In genomic region chr20:16596991-16597390, GRCh38 we compare ENCODE assay signal across 18 cellular contexts.
"Had no signal": no experiment of that assay in that cellular context is flagged by ENCODE, and none has a peak within 500 bp of the region (broad histone marks: within the 10 kb centered on the region; RNA-seq: fewer than 3 reads in every experiment).

No MANE protein-coding gene starts in this region.

- H3K4me3 Mint-ChIP-seq: IgD-negative memory B cell had no signal

- H3K4me1 Mint-ChIP-seq: IgD-negative memory B cell had no signal

- H3K36me3 Mint-ChIP-seq: IgD-negative memory B cell had no signal

- H3K27ac Mint-ChIP-seq: IgD-negative memory B cell had no signal

- ATAC-seq: K562, SK-N-SH treated with all-trans-retinoic acid at 6 μM for 48 hours had no signal

- H3K9me3 Mint-ChIP-seq: IgD-negative memory B cell had no signal

- DNase-seq: Kasumi-1, MM.1S, NCI-H1092 treated with DMSO at 0.1 percent for 48 hours, NCI-H1436, NCI-H187, NCI-H2029, NCI-H2081 treated with DMSO at 0.1 percent for 48 hours, NCI-H2171, NCI-H226, NCI-H446, NCI-H510A, NCI-H524 treated with DMSO at 0.1 percent for 48 hours, NCI-H69, NCI-H774, SHP77 had no signal
